In the genomic region with DNA sequence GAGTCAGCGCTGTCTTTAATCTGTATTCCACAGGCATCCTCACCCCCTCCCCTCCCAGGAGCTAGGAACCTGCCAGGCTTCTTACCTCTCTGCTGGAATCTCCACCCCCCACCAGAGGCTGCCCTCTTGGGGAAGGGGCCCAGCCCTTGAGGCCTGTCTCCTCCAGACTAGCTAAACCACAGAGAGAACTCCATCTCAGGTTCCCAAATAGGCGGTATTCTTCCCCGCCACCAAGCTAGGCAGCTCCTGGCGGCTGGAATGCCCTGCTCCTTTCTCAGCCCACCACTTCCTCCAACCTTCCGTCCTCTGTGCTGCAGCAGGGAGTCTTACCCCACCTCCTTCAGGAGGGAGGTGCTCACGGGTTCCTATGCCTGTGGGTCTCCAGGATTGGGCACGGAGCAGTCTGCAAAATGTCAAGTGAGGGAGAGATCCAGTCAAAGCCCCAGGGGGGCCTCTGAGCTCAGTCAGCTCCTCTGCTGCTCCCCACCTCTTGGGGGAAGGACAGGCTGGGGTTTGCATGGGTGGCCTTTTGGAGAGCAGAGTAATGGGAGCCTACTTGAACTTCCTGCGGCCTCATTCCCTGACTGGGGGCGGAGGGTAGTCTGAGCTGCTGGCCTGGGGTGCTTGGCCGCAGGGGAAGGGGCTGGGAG, we compare ENCODE assay signal across 8 cellular contexts. TPM values are rescaled to one million over a fixed set of nuclear protein-coding genes. Genes with fewer than 3 reads are reported as not detected.
DNase-seq lines count a peak whose midpoint lies in the region; TF ChIP-seq lines count a peak whose summit lies in the region.

No MANE protein-coding gene starts in this region.

- H3K4me3 Mint-ChIP-seq in type B pancreatic cell = peak overlapping the region; percentile 89

- peak overlapping the region; percentile 95 for H3K27ac Mint-ChIP-seq in type B pancreatic cell

- H3K36me3 Mint-ChIP-seq in type B pancreatic cell = no peaks in the 10 kb centered on the region

- no peaks in the 10 kb centered on the region for H3K9me3 Mint-ChIP-seq in type B pancreatic cell

- TF ChIP-seq CTCF in ascending aorta (IDR thresholded peaks at IDR 0.05) = peak in 2 of 3 experiments; percentile 26 to 40
- TF ChIP-seq CTCF in type B pancreatic cell (conservative IDR thresholded peaks at IDR 0.05) = peak; percentile 67

- H3K27me3 ChIP-seq in H7 (ENCODE audit: control insufficient read depth, insufficient read depth, low read length) (peaks cover 12% of the 10 kb centered on the region; the same call in 1 of the 2 replicates), ascending aorta (no peaks in the 10 kb centered on the region)

- H3K4me1 Mint-ChIP-seq in type B pancreatic cell (ENCODE audit: unreplicated experiment) = peaks cover 46% of the 10 kb centered on the region

- H3K36me3 ChIP-seq in H7 (replicated peaks; ENCODE audit: control insufficient read depth, insufficient read depth, low read length) = no peaks in the 10 kb centered on the region
- no peaks in the 10 kb centered on the region for H3K36me3 ChIP-seq in ascending aorta

- H3K4me3 ChIP-seq in H7 (ENCODE audit: insufficient read depth, low read depth, low read length) (peak overlapping the region; percentile 89), ascending aorta (peak overlapping the region; percentile 60 to 76)

- no peaks in the 10 kb centered on the region for H3K27me3 Mint-ChIP-seq in type B pancreatic cell

- peaks cover 12 to 22% of the 10 kb centered on the region in 2 donors for H3K4me1 ChIP-seq in ascending aorta

- no peaks in the 10 kb centered on the region for H3K9me3 ChIP-seq in ascending aorta

- intact Hi-C loops in ascending aorta (cut with DNase I) = loop anchor here (2.0 kb wide), 1 partner anchor 100 kb away; a partner anchor contains a TSS

- in situ Hi-C loops in ACHN (cut with HindIII; ENCODE audit: low pct_ligation_motif_present, low pct_unique_long_range_greater_than_20kb, low sequenced_read_pairs) = no loop called here

- H3K27ac ChIP-seq in ascending aorta = peak overlapping the region; percentile 82 to 83

- DNase-seq in ACHN (peak; percentile 41), H7 (peak; percentile 82), ascending aorta (ENCODE audit: low spot score in 2 of 2) (peak in 1 of 2 donors; percentile 68), kidney glomerular epithelial cell (lab: John Stamatoyannopoulos, UW) (peak; percentile 29), type B pancreatic cell (ENCODE audit: extremely low spot score, unreplicated experiment) (no peak), NCI-H187 (lab: John Stamatoyannopoulos, UW) (no peak), AG08395 (ENCODE audit: low spot score) (no peak)
- no peak for DNase-seq in effector CD4-positive, alpha-beta T cell

RNA-seq across cellular contexts. Expression of a gene that starts 55.7 kb away (rescaled TPM):
- total RNA-seq in H7 (2014; rRNA removed; shearing (Covaris generic)) = 34.2 and 43.6 TPM in 2 replicates
- 141 TPM for total RNA-seq in ascending aorta
- 81.2 and 97.0 TPM in 2 replicates for total RNA-seq in type B pancreatic cell (ENCODE audit: low replicate concordance)

Comparison
In these comparisons a context has a peak if more than half of its experiments do, and no peak if none do; other contexts are left out.
1. DNase-seq: peak in ACHN (single experiment), H7 (single experiment) and kidney glomerular epithelial cell (single experiment); none in type B pancreatic cell (single experiment), NCI-H187 (0 of 2), AG08395 (single experiment) and effector CD4-positive, alpha-beta T cell (single experiment).